8 cellular contexts compared by ENCODE assay signal in the genomic region with DNA sequence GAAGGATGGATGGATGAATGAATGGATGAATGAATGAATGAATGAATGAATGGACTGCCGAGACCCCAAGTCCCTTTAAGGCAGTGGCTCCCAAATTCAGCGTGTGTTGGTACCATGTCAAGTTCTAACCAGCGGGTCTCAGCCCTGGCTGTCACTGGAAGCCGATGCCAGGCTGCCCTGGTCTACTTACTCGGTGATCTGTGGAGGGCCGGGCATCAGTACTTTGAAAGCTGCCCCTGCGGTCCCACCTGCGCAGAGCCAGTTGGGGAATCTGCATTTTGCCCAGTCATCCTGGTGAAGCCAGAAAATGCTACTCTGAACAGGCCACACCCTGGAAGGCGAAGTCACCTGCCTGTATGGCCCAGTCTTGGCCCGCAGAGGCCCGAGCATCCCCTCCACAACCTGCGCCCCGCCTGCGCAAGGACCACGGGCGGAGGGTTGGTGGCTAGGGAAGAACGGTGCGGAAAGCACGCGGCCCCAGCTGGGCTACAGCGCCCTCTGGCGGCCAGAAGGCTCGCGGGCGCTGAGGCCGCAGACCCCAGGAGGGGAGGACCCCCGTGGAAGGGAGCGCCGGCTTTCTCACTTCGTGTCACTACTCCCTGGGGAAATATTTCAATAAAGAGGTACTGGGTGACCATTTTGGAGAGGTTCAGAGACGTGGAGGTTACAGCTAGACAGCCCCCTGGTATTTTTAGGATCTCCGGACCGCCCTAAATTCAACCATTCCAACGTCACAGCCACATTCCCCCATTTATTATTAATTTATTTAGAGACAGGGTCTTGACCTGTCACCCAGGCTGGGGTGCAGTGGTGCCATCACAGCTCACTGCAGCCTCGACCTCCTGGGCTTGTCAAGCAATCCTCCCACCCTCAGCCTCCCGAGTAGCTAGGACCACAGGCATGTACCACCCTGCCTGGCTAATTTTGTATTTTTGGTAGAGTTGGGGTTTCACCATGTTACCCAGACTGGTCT. TPM values are rescaled to one million over a fixed set of nuclear protein-coding genes. Genes with fewer than 3 reads are reported as not detected.
DNase-seq lines count a peak whose midpoint lies in the region; ATAC-seq and TF ChIP-seq lines count a peak whose summit lies in the region.

No MANE protein-coding gene starts in this region.

- H3K27ac ChIP-seq in SJCRH30 (no peak overlapping the region), right atrium auricular region (no peak overlapping the region)

- ATAC-seq in HG02678 (IDR thresholded peaks at IDR 0.05; ENCODE audit: unreplicated experiment) (peak; percentile 36), GM21367 (IDR thresholded peaks at IDR 0.05; ENCODE audit: unreplicated experiment) (no peak)
- peak; percentile 76 to 79 for ATAC-seq in activated naive CD4-positive, alpha-beta T cell treated with anti-CD3 and anti-CD28 coated beads, Interleukin-2, amount 50 U/mL, for 72 hours

- peaks cover 16% of the 10 kb centered on the region; the same call in 1 of the 2 replicates for H3K4me1 ChIP-seq in SJCRH30
- H3K4me1 ChIP-seq in right atrium auricular region = peaks cover 0 to 32% of the 10 kb centered on the region in 2 donors

- H3K27me3 ChIP-seq in SJCRH30 (no peaks in the 10 kb centered on the region), right atrium auricular region (no peaks in the 10 kb centered on the region)

- H3K36me3 ChIP-seq in SJCRH30 (no peaks in the 10 kb centered on the region), right atrium auricular region (peaks cover 10% of the 10 kb centered on the region)

- no peak overlapping the region for H3K27ac Mint-ChIP-seq in activated naive CD4-positive, alpha-beta T cell treated with anti-CD3 and anti-CD28 coated beads, Interleukin-2, amount 50 U/mL, for 72 hours

- H3K36me3 Mint-ChIP-seq in activated naive CD4-positive, alpha-beta T cell treated with anti-CD3 and anti-CD28 coated beads, Interleukin-2, amount 50 U/mL, for 72 hours = no peaks in the 10 kb centered on the region

- TF ChIP-seq CTCF in right atrium auricular region (IDR thresholded peaks at IDR 0.05) = peak; percentile 99

- H3K4me3 ChIP-seq in SJCRH30 = no peak overlapping the region
- H3K4me3 ChIP-seq in right atrium auricular region = no peak overlapping the region

- no peaks in the 10 kb centered on the region for H3K9me3 ChIP-seq in SJCRH30 (replicated peaks)
- no peaks in the 10 kb centered on the region for H3K9me3 ChIP-seq in right atrium auricular region

- DNase-seq in COLO829 (ENCODE audit: low spot score) (peak; percentile 67), SJCRH30 (peak; percentile 36 to 66), right atrium auricular region (ENCODE audit: low spot score) (no peak), H4 (ENCODE audit: low spot score) (no peak)
- DNase-seq in activated naive CD4-positive, alpha-beta T cell treated with anti-CD3 and anti-CD28 coated beads, Interleukin-2, amount 50 U/mL, for 72 hours (ENCODE audit: low spot score in 2 of 2) = peak; percentile 63 to 78
- DNase-seq in stimulated activated CD4-positive, alpha-beta T cell treated with anti-CD3 and anti-CD28 coated beads, Interleukin-12 subunit alpha, Interleukin-12 subunit beta, amount 100 ng/mL, for 24 hours (ENCODE audit: low read depth in 2 of 2) = peak; percentile 17 to 54

- no peaks in the 10 kb centered on the region for H3K9me3 Mint-ChIP-seq in activated naive CD4-positive, alpha-beta T cell treated with anti-CD3 and anti-CD28 coated beads, Interleukin-2, amount 50 U/mL, for 72 hours

RNA-seq across cellular contexts. Expression of gene PRKCD, which starts 34.9 kb away (rescaled TPM):
- 4.1 and 4.6 TPM in 2 replicates for total RNA-seq in SJCRH30 (2014; rRNA removed; shearing (Covaris generic))
- 10 to 100 TPM in 1 of 2 donors, 1 to 10 TPM in 1; 3.4 to 22.5 TPM for total RNA-seq in activated naive CD4-positive, alpha-beta T cell treated with anti-CD3 and anti-CD28 coated beads, Interleukin-2, amount 50 U/mL, for 72 hours
- total RNA-seq in right atrium auricular region = 10 to 100 TPM; 11.1 to 14.8 TPM
- 0.35 and 1.2 TPM in 2 replicates for total RNA-seq in H4 (2014; rRNA removed; shearing (Covaris generic))

RNA-seq across cellular contexts. Expression of gene TKT, which starts 59.9 kb away (rescaled TPM):
- 254 and 257 TPM in 2 replicates for total RNA-seq in SJCRH30 (2014; rRNA removed; shearing (Covaris generic))
- total RNA-seq in activated naive CD4-positive, alpha-beta T cell treated with anti-CD3 and anti-CD28 coated beads, Interleukin-2, amount 50 U/mL, for 72 hours = 100 to 1,000 TPM; 258 to 359 TPM
- total RNA-seq in right atrium auricular region = 10 to 100 TPM; 48.8 to 62.8 TPM
- total RNA-seq in H4 (2014; rRNA removed; shearing (Covaris generic)) = 404 and 447 TPM in 2 replicates

Comparison
In these comparisons a context has a peak if more than half of its experiments do, and no peak if none do; other contexts are left out.
1. DNase-seq: peak in COLO829 (single experiment), SJCRH30 (2 of 2), activated naive CD4-positive, alpha-beta T cell treated with anti-CD3 and anti-CD28 coated beads, Interleukin-2, amount 50 U/mL, for 72 hours (2 of 2) and stimulated activated CD4-positive, alpha-beta T cell treated with anti-CD3 and anti-CD28 coated beads, Interleukin-12 subunit alpha, Interleukin-12 subunit beta, amount 100 ng/mL, for 24 hours (2 of 2); none in right atrium auricular region (single experiment) and H4 (single experiment).